Comparison of ENCODE assay signal across 1 cellular context in the genomic region with DNA sequence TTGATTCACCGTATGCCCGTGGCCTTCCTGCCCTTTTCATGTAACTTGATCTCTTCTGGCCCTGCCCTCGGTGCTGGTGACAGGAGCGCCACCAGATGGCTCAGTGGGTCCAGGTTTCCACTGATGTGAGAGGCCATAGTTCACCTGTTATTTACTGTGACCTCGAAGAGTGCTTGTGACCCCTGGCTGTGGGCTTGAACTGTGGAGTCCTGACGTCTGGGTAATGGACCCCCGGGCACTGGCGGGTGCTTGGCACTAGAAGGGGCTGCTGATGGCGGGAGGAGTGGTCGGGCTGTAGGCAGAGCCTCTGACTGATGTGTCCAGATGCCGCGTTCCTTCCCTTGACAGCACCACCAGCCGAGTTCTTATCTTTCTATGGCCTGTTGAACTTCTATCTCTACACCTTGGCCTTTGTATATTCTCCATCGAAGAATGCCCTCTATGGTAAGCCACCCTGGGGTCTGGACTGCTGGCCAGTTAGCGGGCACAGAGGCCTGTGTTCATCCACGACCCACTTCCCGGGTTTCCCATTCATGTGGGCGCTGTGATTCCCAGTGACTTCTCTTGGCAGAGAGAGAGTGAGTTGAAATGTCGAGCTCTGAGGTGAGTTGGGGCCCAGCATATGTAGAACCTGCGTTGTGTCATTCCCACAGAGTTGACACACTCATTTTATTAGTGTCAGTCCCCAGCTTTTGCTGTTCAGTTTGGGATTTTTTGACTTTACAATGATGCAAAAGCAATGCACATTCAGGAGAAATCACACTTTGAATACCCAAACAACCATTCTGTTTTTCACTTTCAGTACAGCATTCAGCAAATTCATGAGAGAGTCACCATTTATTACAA.
A peak's percentile ranks its signal among the peaks of the same experiment; 100 is the strongest.
TF ChIP-seq lines count a peak whose summit lies in the region.

No MANE protein-coding gene starts in this region.

TF ChIP-seq in HepG2, 621 proteins besides CTCF, POLR2A, EP300 and RAD21 (continued from another document and continues in another):
- peak; percentile 23; the same call in 1 of the 2 replicates for TF ChIP-seq ZNF232 (CRISPR knock-in tag; IDR thresholded peaks at IDR 0.05; ENCODE audit: borderline replicate concordance)
- no peak for TF ChIP-seq SIN3B (IDR thresholded peaks at IDR 0.05; ENCODE audit: low read length)
- no peak for TF ChIP-seq IKZF1 (IDR thresholded peaks at IDR 0.05)
- no peak for TF ChIP-seq RNF2 (conservative IDR thresholded peaks at IDR 0.05; ENCODE audit: low read depth)
- TF ChIP-seq ZNF567 (CRISPR knock-in tag; IDR thresholded peaks at IDR 0.05; ENCODE audit: borderline replicate concordance), result no peak
- TF ChIP-seq, protein P1, sequence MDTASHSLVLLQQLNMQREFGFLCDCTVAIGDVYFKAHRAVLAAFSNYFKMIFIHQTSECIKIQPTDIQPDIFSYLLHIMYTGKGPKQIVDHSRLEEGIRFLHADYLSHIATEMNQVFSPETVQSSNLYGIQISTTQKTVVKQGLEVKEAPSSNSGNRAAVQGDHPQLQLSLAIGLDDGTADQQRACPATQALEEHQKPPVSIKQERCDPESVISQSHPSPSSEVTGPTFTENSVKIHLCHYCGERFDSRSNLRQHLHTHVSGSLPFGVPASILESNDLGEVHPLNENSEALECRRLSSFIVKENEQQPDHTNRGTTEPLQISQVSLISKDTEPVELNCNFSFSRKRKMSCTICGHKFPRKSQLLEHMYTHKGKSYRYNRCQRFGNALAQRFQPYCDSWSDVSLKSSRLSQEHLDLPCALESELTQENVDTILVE (CRISPR knock-in tag; IDR thresholded peaks at IDR 0.05), result no peak
- TF ChIP-seq, protein P2, sequence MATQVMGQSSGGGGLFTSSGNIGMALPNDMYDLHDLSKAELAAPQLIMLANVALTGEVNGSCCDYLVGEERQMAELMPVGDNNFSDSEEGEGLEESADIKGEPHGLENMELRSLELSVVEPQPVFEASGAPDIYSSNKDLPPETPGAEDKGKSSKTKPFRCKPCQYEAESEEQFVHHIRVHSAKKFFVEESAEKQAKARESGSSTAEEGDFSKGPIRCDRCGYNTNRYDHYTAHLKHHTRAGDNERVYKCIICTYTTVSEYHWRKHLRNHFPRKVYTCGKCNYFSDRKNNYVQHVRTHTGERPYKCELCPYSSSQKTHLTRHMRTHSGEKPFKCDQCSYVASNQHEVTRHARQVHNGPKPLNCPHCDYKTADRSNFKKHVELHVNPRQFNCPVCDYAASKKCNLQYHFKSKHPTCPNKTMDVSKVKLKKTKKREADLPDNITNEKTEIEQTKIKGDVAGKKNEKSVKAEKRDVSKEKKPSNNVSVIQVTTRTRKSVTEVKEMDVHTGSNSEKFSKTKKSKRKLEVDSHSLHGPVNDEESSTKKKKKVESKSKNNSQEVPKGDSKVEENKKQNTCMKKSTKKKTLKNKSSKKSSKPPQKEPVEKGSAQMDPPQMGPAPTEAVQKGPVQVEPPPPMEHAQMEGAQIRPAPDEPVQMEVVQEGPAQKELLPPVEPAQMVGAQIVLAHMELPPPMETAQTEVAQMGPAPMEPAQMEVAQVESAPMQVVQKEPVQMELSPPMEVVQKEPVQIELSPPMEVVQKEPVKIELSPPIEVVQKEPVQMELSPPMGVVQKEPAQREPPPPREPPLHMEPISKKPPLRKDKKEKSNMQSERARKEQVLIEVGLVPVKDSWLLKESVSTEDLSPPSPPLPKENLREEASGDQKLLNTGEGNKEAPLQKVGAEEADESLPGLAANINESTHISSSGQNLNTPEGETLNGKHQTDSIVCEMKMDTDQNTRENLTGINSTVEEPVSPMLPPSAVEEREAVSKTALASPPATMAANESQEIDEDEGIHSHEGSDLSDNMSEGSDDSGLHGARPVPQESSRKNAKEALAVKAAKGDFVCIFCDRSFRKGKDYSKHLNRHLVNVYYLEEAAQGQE (IDR thresholded peaks at IDR 0.05; ENCODE audit: borderline replicate concordance in 1 of 2, low read depth in 1 of 2, low read length in 2 of 2), result no peak
- TF ChIP-seq, protein P3, sequence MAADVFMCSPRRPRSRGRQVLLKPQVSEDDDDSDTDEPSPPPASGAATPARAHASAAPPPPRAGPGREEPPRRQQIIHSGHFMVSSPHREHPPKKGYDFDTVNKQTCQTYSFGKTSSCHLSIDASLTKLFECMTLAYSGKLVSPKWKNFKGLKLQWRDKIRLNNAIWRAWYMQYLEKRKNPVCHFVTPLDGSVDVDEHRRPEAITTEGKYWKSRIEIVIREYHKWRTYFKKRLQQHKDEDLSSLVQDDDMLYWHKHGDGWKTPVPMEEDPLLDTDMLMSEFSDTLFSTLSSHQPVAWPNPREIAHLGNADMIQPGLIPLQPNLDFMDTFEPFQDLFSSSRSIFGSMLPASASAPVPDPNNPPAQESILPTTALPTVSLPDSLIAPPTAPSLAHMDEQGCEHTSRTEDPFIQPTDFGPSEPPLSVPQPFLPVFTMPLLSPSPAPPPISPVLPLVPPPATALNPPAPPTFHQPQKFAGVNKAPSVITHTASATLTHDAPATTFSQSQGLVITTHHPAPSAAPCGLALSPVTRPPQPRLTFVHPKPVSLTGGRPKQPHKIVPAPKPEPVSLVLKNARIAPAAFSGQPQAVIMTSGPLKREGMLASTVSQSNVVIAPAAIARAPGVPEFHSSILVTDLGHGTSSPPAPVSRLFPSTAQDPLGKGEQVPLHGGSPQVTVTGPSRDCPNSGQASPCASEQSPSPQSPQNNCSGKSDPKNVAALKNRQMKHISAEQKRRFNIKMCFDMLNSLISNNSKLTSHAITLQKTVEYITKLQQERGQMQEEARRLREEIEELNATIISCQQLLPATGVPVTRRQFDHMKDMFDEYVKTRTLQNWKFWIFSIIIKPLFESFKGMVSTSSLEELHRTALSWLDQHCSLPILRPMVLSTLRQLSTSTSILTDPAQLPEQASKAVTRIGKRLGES (CRISPR knock-in tag; IDR thresholded peaks at IDR 0.05; ENCODE audit: borderline replicate concordance), result no peak
- TF ChIP-seq HCFC1 (IDR thresholded peaks at IDR 0.05; ENCODE audit: low read depth, low read length), result no peak
- TF ChIP-seq NCOA2 (CRISPR knock-in tag; IDR thresholded peaks at IDR 0.05), result peak; percentile 31; the same call in 1 of the 2 replicates
- TF ChIP-seq, protein P4, sequence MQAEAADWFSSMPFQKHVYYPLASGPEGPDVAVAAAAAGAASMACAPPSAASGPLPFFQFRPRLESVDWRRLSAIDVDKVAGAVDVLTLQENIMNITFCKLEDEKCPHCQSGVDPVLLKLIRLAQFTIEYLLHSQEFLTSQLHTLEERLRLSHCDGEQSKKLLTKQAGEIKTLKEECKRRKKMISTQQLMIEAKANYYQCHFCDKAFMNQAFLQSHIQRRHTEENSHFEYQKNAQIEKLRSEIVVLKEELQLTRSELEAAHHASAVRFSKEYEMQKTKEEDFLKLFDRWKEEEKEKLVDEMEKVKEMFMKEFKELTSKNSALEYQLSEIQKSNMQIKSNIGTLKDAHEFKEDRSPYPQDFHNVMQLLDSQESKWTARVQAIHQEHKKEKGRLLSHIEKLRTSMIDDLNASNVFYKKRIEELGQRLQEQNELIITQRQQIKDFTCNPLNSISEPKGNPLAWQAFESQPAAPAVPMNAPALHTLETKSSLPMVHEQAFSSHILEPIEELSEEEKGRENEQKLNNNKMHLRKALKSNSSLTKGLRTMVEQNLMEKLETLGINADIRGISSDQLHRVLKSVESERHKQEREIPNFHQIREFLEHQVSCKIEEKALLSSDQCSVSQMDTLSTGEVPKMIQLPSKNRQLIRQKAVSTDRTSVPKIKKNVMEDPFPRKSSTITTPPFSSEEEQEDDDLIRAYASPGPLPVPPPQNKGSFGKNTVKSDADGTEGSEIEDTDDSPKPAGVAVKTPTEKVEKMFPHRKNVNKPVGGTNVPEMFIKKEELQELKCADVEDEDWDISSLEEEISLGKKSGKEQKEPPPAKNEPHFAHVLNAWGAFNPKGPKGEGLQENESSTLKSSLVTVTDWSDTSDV (CRISPR knock-in tag; IDR thresholded peaks at IDR 0.05), result no peak
- TF ChIP-seq KAT7 (CRISPR knock-in tag; IDR thresholded peaks at IDR 0.05; ENCODE audit: borderline replicate concordance), result no peak
- no peak; the same call in 1 of the 2 replicates for TF ChIP-seq ZNF605 (CRISPR knock-in tag; IDR thresholded peaks at IDR 0.05)
- TF ChIP-seq ZNF747 (CRISPR knock-in tag; IDR thresholded peaks at IDR 0.05; ENCODE audit: borderline replicate concordance), result no peak
- no peak for TF ChIP-seq NONO (IDR thresholded peaks at IDR 0.05)
- TF ChIP-seq NONO (CRISPR knock-in tag; conservative IDR thresholded peaks at IDR 0.05), result peak; percentile 69
- TF ChIP-seq, protein P5, sequence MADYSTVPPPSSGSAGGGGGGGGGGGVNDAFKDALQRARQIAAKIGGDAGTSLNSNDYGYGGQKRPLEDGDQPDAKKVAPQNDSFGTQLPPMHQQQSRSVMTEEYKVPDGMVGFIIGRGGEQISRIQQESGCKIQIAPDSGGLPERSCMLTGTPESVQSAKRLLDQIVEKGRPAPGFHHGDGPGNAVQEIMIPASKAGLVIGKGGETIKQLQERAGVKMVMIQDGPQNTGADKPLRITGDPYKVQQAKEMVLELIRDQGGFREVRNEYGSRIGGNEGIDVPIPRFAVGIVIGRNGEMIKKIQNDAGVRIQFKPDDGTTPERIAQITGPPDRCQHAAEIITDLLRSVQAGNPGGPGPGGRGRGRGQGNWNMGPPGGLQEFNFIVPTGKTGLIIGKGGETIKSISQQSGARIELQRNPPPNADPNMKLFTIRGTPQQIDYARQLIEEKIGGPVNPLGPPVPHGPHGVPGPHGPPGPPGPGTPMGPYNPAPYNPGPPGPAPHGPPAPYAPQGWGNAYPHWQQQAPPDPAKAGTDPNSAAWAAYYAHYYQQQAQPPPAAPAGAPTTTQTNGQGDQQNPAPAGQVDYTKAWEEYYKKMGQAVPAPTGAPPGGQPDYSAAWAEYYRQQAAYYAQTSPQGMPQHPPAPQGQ (CRISPR knock-in tag; IDR thresholded peaks at IDR 0.05; ENCODE audit: borderline replicate concordance), result no peak
- TF ChIP-seq PHF21A (CRISPR knock-in tag; IDR thresholded peaks at IDR 0.05), result peak; percentile 69
- TF ChIP-seq, protein P6, sequence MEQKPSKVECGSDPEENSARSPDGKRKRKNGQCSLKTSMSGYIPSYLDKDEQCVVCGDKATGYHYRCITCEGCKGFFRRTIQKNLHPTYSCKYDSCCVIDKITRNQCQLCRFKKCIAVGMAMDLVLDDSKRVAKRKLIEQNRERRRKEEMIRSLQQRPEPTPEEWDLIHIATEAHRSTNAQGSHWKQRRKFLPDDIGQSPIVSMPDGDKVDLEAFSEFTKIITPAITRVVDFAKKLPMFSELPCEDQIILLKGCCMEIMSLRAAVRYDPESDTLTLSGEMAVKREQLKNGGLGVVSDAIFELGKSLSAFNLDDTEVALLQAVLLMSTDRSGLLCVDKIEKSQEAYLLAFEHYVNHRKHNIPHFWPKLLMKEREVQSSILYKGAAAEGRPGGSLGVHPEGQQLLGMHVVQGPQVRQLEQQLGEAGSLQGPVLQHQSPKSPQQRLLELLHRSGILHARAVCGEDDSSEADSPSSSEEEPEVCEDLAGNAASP (CRISPR knock-in tag; IDR thresholded peaks at IDR 0.05; ENCODE audit: borderline replicate concordance), result peak; percentile 92
- TF ChIP-seq, protein P7, sequence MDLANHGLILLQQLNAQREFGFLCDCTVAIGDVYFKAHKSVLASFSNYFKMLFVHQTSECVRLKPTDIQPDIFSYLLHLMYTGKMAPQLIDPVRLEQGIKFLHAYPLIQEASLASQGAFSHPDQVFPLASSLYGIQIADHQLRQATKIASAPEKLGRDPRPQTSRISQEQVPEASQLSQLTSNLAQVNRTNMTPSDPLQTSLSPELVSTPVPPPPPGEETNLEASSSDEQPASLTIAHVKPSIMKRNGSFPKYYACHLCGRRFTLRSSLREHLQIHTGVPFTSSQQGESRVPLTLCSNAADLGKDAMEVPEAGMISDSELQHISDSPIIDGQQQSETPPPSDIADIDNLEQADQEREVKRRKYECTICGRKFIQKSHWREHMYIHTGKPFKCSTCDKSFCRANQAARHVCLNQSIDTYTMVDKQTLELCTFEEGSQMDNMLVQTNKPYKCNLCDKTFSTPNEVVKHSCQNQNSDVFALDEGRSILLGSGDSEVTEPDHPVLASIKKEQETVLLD (CRISPR knock-in tag; IDR thresholded peaks at IDR 0.05; ENCODE audit: low read depth), result no peak
- no peak for TF ChIP-seq KLF16 (CRISPR knock-in tag; IDR thresholded peaks at IDR 0.05)
- TF ChIP-seq ZSCAN29 (CRISPR knock-in tag; conservative IDR thresholded peaks at IDR 0.05), result 0 out of 2 replicates have a peak, but pooled peaks have one; percentile 18
- TF ChIP-seq, protein P8, sequence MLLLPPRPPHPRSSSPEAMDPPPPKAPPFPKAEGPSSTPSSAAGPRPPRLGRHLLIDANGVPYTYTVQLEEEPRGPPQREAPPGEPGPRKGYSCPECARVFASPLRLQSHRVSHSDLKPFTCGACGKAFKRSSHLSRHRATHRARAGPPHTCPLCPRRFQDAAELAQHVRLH (CRISPR knock-in tag; IDR thresholded peaks at IDR 0.05; ENCODE audit: borderline replicate concordance, low read depth), result no peak
- TF ChIP-seq, protein P9, sequence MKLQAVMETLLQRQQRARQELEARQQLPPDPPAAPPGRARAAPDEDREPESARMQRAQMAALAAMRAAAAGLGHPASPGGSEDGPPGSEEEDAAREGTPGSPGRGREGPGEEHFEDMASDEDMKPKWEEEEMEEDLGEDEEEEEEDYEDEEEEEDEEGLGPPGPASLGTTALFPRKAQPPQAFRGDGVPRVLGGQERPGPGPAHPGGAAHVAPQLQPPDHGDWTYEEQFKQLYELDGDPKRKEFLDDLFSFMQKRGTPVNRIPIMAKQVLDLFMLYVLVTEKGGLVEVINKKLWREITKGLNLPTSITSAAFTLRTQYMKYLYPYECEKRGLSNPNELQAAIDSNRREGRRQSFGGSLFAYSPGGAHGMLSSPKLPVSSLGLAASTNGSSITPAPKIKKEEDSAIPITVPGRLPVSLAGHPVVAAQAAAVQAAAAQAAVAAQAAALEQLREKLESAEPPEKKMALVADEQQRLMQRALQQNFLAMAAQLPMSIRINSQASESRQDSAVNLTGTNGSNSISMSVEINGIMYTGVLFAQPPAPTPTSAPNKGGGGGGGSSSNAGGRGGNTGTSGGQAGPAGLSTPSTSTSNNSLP (IDR thresholded peaks at IDR 0.05; ENCODE audit: low read depth, low read length), result no peak
- TF ChIP-seq, protein P10, sequence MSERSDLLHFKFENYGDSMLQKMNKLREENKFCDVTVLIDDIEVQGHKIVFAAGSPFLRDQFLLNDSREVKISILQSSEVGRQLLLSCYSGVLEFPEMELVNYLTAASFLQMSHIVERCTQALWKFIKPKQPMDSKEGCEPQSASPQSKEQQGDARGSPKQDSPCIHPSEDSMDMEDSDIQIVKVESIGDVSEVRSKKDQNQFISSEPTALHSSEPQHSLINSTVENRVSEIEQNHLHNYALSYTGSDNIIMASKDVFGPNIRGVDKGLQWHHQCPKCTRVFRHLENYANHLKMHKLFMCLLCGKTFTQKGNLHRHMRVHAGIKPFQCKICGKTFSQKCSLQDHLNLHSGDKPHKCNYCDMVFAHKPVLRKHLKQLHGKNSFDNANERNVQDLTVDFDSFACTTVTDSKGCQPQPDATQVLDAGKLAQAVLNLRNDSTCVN (CRISPR knock-in tag; IDR thresholded peaks at IDR 0.05; ENCODE audit: borderline replicate concordance), result 0 out of 2 replicates have a peak, but pooled peaks have one; percentile 57
- no peak for TF ChIP-seq SNAPC2 (CRISPR knock-in tag; IDR thresholded peaks at IDR 0.05)
- peak; percentile 23; the same call in 1 of the 2 replicates for TF ChIP-seq TARDBP (CRISPR knock-in tag; IDR thresholded peaks at IDR 0.05)
- 0 out of 2 replicates have a peak, but pooled peaks have one; percentile 56 for TF ChIP-seq PPARG (CRISPR knock-in tag; conservative IDR thresholded peaks at IDR 0.05)
- TF ChIP-seq SOX13 (IDR thresholded peaks at IDR 0.05), result no peak
- TF ChIP-seq SOX13 (CRISPR knock-in tag; conservative IDR thresholded peaks at IDR 0.05 in 1 of 2, IDR thresholded peaks at IDR 0.05 in 1 of 2), result peak in 1 of 2 experiments; percentile 33; a peak in 1 of 4 replicates
- TF ChIP-seq, protein P11, sequence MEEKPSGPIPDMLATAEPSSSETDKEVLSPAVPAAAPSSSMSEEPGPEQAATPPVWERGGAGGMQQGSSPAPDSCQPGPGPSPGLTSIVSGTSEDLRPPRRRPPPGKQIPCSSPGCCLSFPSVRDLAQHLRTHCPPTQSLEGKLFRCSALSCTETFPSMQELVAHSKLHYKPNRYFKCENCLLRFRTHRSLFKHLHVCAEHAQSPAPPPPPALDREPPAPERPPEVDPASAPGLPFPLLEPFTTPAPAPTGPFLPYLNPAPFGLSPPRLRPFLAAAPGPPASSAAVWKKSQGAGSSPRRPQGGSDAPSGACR (CRISPR knock-in tag; IDR thresholded peaks at IDR 0.05), result 0 out of 2 replicates have a peak, but pooled peaks have one; percentile 13
- no peak for TF ChIP-seq ZNF24 (IDR thresholded peaks at IDR 0.05)
- peak; percentile 84 for TF ChIP-seq POGZ (CRISPR knock-in tag; IDR thresholded peaks at IDR 0.05)
